In genomic region chr4:2182981-2183380, GRCh38 we compare ENCODE assay signal across 20 cellular contexts. TPM values are rescaled to one million over a fixed set of nuclear protein-coding genes. Genes with fewer than 3 reads are reported as not detected.
DNase-seq lines count a peak whose midpoint lies in the region; ATAC-seq and TF ChIP-seq lines count a peak whose summit lies in the region.
"Had no signal": no experiment of that assay in that cellular context is flagged by ENCODE, and none has a peak within 500 bp of the region (broad histone marks: within the 10 kb centered on the region; RNA-seq: fewer than 3 reads in every experiment).

No MANE protein-coding gene starts in this region.

- no peak overlapping the region for H3K4me2 ChIP-seq in osteoblast (ENCODE audit: insufficient read depth, low read length)

- H3K9me3 ChIP-seq in osteoblast (ENCODE audit: low read depth, low read length) = no peaks in the 10 kb centered on the region
- H3K9me3 ChIP-seq: BE2C had no signal

- no peak overlapping the region for H3K27ac ChIP-seq in osteoblast (ENCODE audit: low read depth, low read length)
- H3K27ac ChIP-seq: 22Rv1 had no signal

- H3K27ac Mint-ChIP-seq in stimulated activated naive B cell treated with anti-CD40 and anti-IgM and Interleukin-4, amounts not matched to agents 10 μg/mL and 1 μg/mL and 100 μg/mL, for 72 hours = no peak overlapping the region
- H3K27ac Mint-ChIP-seq: H9 had no signal

- no peak for ATAC-seq in stimulated activated naive B cell treated with anti-CD40 and anti-IgM and Interleukin-4, amounts not matched to agents 10 μg/mL and 1 μg/mL and 100 μg/mL, for 72 hours (replicated peaks)
- ATAC-seq: GM12878 had no signal

- H3K4me1 Mint-ChIP-seq in stimulated activated naive B cell treated with anti-CD40 and anti-IgM and Interleukin-4, amounts not matched to agents 10 μg/mL and 1 μg/mL and 100 μg/mL, for 72 hours = no peaks in the 10 kb centered on the region
- H3K4me1 Mint-ChIP-seq: CD4-positive, alpha-beta memory T cell; H9 had no signal

- DNase-seq in SKM-1 treated with dmso at 0.1 percent for 144 hours (lab: John Stamatoyannopoulos, UW; ENCODE audit: unreplicated experiment) (peak; percentile 34), SKM-1 (lab: John Stamatoyannopoulos, UW; ENCODE audit: unreplicated experiment) (no peak), NOMO-1 treated with dmso at 0.1 percent for 144 hours (lab: John Stamatoyannopoulos, UW; ENCODE audit: unreplicated experiment) (peak; percentile 36), choroid plexus epithelial cell (ENCODE audit: low read depth) (peak; percentile 42), osteoblast (ENCODE audit: insufficient read length, low spot score, missing footprints) (peak; percentile 36), SW480 (ENCODE audit: low spot score) (no peak), middle frontal gyrus (ENCODE audit: extremely low spot score, low spot score) (no peak)
- no peak for DNase-seq in stimulated activated naive B cell treated with anti-CD40 and anti-IgM and Interleukin-4, amounts not matched to agents 10 μg/mL and 1 μg/mL and 100 μg/mL, for 72 hours
- DNase-seq: BE2C; Calu3; CD4-positive, alpha-beta memory T cell; DMS79; H9; NCI-H1092; NCI-H146; NCI-H2081; NCI-H748 treated with DMSO at 0.1 percent for 48 hours; SHP77 treated with DMSO at 0.1 percent for 48 hours had no signal

- TF ChIP-seq CTCF in choroid plexus epithelial cell (conservative IDR thresholded peaks at IDR 0.05; ENCODE audit: low read depth, low read length) (no peak), osteoblast (IDR thresholded peaks at IDR 0.05; ENCODE audit: extremely low read depth, low read depth, low read length) (no peak)

- no peaks in the 10 kb centered on the region for H3K79me2 ChIP-seq in osteoblast (ENCODE audit: insufficient read depth, low read length)

- H3K4me1 ChIP-seq in osteoblast (ENCODE audit: insufficient read depth, low read length) = no peaks in the 10 kb centered on the region
- H3K4me1 ChIP-seq: BE2C had no signal

- no peaks in the 10 kb centered on the region for H3K36me3 ChIP-seq in osteoblast (ENCODE audit: insufficient read depth, low read length)
- H3K36me3 ChIP-seq: BE2C had no signal

- no peaks in the 10 kb centered on the region for H3K27me3 Mint-ChIP-seq in stimulated activated naive B cell treated with anti-CD40 and anti-IgM and Interleukin-4, amounts not matched to agents 10 μg/mL and 1 μg/mL and 100 μg/mL, for 72 hours

- no peak overlapping the region for H2AFZ ChIP-seq in osteoblast (ENCODE audit: low read length)

- H3K4me3 ChIP-seq in choroid plexus epithelial cell (ENCODE audit: low read depth, low read length) (no peak overlapping the region), osteoblast (ENCODE audit: insufficient read depth, low read length) (no peak overlapping the region)
- H3K4me3 ChIP-seq: GM12878 had no signal

- H3K9me3 Mint-ChIP-seq in stimulated activated naive B cell treated with anti-CD40 and anti-IgM and Interleukin-4, amounts not matched to agents 10 μg/mL and 1 μg/mL and 100 μg/mL, for 72 hours = peaks cover 16 to 27% of the 10 kb centered on the region in 2 donors

- no peaks in the 10 kb centered on the region for H3K27me3 ChIP-seq in osteoblast (ENCODE audit: insufficient read depth, low read length)
- H3K27me3 ChIP-seq: BE2C had no signal

- no peaks in the 10 kb centered on the region for H4K20me1 ChIP-seq in osteoblast (ENCODE audit: insufficient read depth, low read length)

- H3K36me3 Mint-ChIP-seq in stimulated activated naive B cell treated with anti-CD40 and anti-IgM and Interleukin-4, amounts not matched to agents 10 μg/mL and 1 μg/mL and 100 μg/mL, for 72 hours = peaks cover 26 to 39% of the 10 kb centered on the region in 2 donors

- H3K4me3 Mint-ChIP-seq in stimulated activated naive B cell treated with anti-CD40 and anti-IgM and Interleukin-4, amounts not matched to agents 10 μg/mL and 1 μg/mL and 100 μg/mL, for 72 hours = no peak overlapping the region
- H3K4me3 Mint-ChIP-seq: CD4-positive, alpha-beta memory T cell; H9 had no signal

RNA-seq across cellular contexts. Expression of gene HAUS3, which starts 58.9 kb away (rescaled TPM):
- 8.7 and 9.7 TPM in 2 replicates for total RNA-seq in osteoblast

RNA-seq across cellular contexts. Expression of gene POLN, which starts 58.9 kb away (rescaled TPM):
- total RNA-seq in osteoblast = 2.9 and 4.1 TPM in 2 replicates

Comparison
In these comparisons a context has a peak if more than half of its experiments do, and no peak if none do; other contexts are left out.
1. DNase-seq: peak in SKM-1 treated with dmso at 0.1 percent for 144 hours (single experiment), NOMO-1 treated with dmso at 0.1 percent for 144 hours (single experiment), choroid plexus epithelial cell (single experiment) and osteoblast (single experiment); none in SKM-1 (single experiment), SW480 (single experiment), stimulated activated naive B cell treated with anti-CD40 and anti-IgM and Interleukin-4, amounts not matched to agents 10 μg/mL and 1 μg/mL and 100 μg/mL, for 72 hours (single experiment) and middle frontal gyrus (single experiment).